Comparison of ENCODE assay signal across 1 cellular context in the genomic region with DNA sequence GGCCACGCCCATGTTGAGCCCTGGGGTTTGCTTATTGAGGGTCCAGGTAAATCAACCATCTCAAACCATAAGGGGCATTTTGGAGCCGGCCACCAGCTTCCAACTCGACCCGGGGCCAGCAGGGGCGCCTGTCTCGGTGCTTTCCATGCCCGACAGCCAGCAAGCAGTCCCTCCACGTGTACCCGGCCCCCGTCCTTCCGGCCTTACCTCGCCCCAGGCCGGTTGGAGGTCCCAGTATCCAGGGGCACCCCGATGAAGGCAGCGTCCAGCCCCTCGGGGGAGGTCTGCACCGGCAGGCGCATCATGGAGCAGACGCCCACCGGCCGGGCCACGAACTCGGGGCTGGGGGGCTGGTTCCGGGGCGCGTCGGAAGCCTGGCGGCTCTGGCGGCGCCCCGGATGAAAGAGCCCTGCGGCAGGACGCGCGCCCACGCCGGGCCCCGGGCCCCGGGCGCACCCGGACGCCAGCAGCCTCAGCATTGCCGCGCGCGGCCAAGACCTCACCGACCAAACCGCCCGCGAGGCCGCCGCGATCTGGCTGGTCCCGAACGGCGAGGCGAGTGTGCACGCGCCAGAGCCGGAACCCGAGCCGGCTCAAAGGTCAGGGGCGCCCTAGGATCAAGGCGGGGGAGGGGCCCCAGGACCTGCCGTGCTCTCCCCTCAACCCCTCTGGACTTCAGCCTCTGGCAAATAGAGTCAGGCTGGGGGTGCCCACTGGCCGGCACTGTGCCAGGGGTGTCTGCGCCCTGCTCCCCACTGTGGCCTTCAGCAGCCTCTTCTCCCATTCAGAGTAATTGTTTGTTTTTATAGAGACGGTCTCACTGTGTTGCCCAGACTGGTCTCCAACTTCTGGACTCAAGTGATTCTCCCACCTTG.
A peak's percentile ranks its signal among the peaks of the same experiment; 100 is the strongest.
TF ChIP-seq lines count a peak whose summit lies in the region.

A gene with protein sequence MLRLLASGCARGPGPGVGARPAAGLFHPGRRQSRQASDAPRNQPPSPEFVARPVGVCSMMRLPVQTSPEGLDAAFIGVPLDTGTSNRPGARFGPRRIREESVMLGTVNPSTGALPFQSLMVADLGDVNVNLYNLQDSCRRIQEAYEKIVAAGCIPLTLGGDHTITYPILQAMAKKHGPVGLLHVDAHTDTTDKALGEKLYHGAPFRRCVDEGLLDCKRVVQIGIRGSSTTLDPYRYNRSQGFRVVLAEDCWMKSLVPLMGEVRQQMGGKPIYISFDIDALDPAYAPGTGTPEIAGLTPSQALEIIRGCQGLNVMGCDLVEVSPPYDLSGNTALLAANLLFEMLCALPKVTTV (minus strand): TSS at position 563 of the 875 bp plus-strand sequence. CDS start 84 bp downstream, at position 479.

TF ChIP-seq in HepG2, 621 proteins besides CTCF, POLR2A, EP300 and RAD21 (continued from another document):
- TF ChIP-seq ZNF318 (CRISPR knock-in tag; IDR thresholded peaks at IDR 0.05) (0 out of 2 replicates have a peak, but pooled peaks have one; percentile 52), MIER2 (CRISPR knock-in tag; IDR thresholded peaks at IDR 0.05) (peak; percentile 66; the same call in 1 of the 2 replicates), HOXA5 (CRISPR knock-in tag; IDR thresholded peaks at IDR 0.05) (peak; percentile 91), ZNF383 (CRISPR knock-in tag; IDR thresholded peaks at IDR 0.05; ENCODE audit: borderline replicate concordance) (peak; percentile 51; the same call in 1 of the 2 replicates), ZNF549 (CRISPR knock-in tag; IDR thresholded peaks at IDR 0.05) (peak; percentile 68; the same call in 1 of the 2 replicates), ZNF503 (CRISPR knock-in tag; IDR thresholded peaks at IDR 0.05) (peak; percentile 87), SP5 (CRISPR knock-in tag; IDR thresholded peaks at IDR 0.05; ENCODE audit: borderline replicate concordance, low read depth) (peak; percentile 46; the same call in 1 of the 2 replicates), IRF1 (CRISPR knock-in tag; IDR thresholded peaks at IDR 0.05; ENCODE audit: low read depth) (0 out of 2 replicates have a peak, but pooled peaks have one; percentile 45), ZNF160 (CRISPR knock-in tag; IDR thresholded peaks at IDR 0.05) (peak; percentile 80; the same call in 1 of the 2 replicates)
- TF ChIP-seq, protein P1, sequence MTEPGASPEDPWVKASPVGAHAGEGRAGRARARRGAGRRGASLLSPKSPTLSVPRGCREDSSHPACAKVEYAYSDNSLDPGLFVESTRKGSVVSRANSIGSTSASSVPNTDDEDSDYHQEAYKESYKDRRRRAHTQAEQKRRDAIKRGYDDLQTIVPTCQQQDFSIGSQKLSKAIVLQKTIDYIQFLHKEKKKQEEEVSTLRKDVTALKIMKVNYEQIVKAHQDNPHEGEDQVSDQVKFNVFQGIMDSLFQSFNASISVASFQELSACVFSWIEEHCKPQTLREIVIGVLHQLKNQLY (CRISPR knock-in tag; IDR thresholded peaks at IDR 0.05) = peak; percentile 95
